ENCODE assay signal across 8 cellular contexts in the genomic region with DNA sequence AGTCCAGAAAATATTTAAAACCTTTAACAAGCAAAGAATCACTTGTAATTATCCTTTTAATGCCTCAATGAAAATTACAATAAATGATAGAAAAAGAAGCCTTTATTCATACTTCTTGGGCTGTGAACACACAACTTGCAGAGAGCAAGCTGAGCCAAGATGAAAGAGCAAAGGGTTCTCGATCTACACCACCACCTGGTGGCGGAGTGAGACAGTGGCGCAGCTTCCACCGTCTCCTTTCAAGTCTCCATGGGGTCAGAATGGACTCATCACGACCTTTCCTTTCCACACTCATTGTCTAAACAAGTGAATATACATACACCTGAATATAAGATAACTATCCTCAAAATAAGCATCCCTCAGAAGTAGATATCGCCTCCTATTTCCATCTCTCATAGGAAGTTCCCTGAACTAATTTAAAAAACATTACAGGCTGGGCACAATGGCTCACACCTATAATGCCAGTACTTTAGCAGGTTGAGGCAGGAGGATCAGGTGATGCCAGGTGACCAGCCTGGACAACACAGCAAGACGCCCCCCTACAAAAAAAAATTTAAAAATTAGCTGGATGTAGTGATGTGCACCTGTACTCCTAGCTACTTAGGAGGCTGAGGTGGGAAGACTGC. TPM values are rescaled to one million over a fixed set of nuclear protein-coding genes. Genes with fewer than 3 reads are reported as not detected.
DNase-seq lines count a peak whose midpoint lies in the region; ATAC-seq and TF ChIP-seq lines count a peak whose summit lies in the region.

No MANE protein-coding gene starts in this region.

- H3K9me3 Mint-ChIP-seq in GM23338 (no peaks in the 10 kb centered on the region), endothelial cell (ENCODE audit: unreplicated experiment) (no peaks in the 10 kb centered on the region)
- H3K9me3 Mint-ChIP-seq in activated CD4-positive, alpha-beta memory T cell treated with anti-CD3 and anti-CD28 coated beads, Interleukin-2, amount 10 ng/mL, durations not matched to agents 7 days and 5 days, result no peaks in the 10 kb centered on the region

- 0 out of 2 replicates have a peak, but pooled peaks cover 5% of the 10 kb centered on the region for H4K20me1 ChIP-seq in GM23338 (replicated peaks; ENCODE audit: insufficient read depth)

- H3K9me3 ChIP-seq in stomach, result no peaks in the 10 kb centered on the region

- H3K9me2 ChIP-seq in GM23338 (ENCODE audit: insufficient read depth), result no peaks in the 10 kb centered on the region

- TF ChIP-seq CTCF in GM23338 (conservative IDR thresholded peaks at IDR 0.05; ENCODE audit: low read depth in 2 of 2) (peak; percentile 86 to 93), endothelial cell (IDR thresholded peaks at IDR 0.05; ENCODE audit: unreplicated experiment) (peak; percentile 74), stomach (IDR thresholded peaks at IDR 0.05) (peak in 5 of 7 experiments; percentile 56 to 81 (median 72))

- H3K4me1 Mint-ChIP-seq in GM23338, result peaks cover 29% of the 10 kb centered on the region
- no peaks in the 10 kb centered on the region for H3K4me1 Mint-ChIP-seq in activated CD4-positive, alpha-beta memory T cell treated with anti-CD3 and anti-CD28 coated beads, Interleukin-2, amount 10 ng/mL, durations not matched to agents 7 days and 5 days
- no peaks in the 10 kb centered on the region for H3K4me1 Mint-ChIP-seq in endothelial cell (ENCODE audit: unreplicated experiment)

- H3K27me3 ChIP-seq in GM23338 (ENCODE audit: insufficient read depth), result no peaks in the 10 kb centered on the region
- no peaks in the 10 kb centered on the region for H3K27me3 ChIP-seq in stomach

- intact Hi-C loops in stomach (cut with DNase I; ENCODE audit: low total_unique reads), result no loop called here

- H3K4me2 ChIP-seq in GM23338, result no peak overlapping the region

- POLR2A ChIA-PET in activated CD4-positive, alpha-beta memory T cell treated with anti-CD3 and anti-CD28 coated beads, Interleukin-2, amount 10 ng/mL, durations not matched to agents 7 days and 5 days (lab: Charles Lee), result no interaction called here

- peaks cover 6% of the 10 kb centered on the region; the same call in 2 of the 3 replicates for H3K36me3 Mint-ChIP-seq in GM23338 (ENCODE audit: low read depth)
- peaks cover 6% of the 10 kb centered on the region for H3K36me3 Mint-ChIP-seq in activated CD4-positive, alpha-beta memory T cell treated with anti-CD3 and anti-CD28 coated beads, Interleukin-2, amount 10 ng/mL, durations not matched to agents 7 days and 5 days (ENCODE audit: low read depth)
- peaks cover 8% of the 10 kb centered on the region for H3K36me3 Mint-ChIP-seq in endothelial cell (ENCODE audit: low read depth, unreplicated experiment)

- no peak for TF ChIP-seq POLR2A in stomach (IDR thresholded peaks at IDR 0.05)

- DNase-seq in DMS114 treated with DMSO at 0.1 percent for 48 hours (lab: John Stamatoyannopoulos, UW; ENCODE audit: unreplicated experiment) (peak; percentile 70), GM23338 (ENCODE audit: low spot score) (peak; percentile 85), NCI-H446 (lab: John Stamatoyannopoulos, UW) (peak; percentile 1 to 61), endothelial cell (ENCODE audit: low spot score) (peak; percentile 68), midbrain (lab: John Stamatoyannopoulos, UW) (peak; percentile 79), stomach (peak; percentile 64), NCI-H1092 treated with DMSO at 0.1 percent for 48 hours (lab: John Stamatoyannopoulos, UW) (no peak)
- peak; percentile 52 for DNase-seq in activated CD4-positive, alpha-beta memory T cell treated with anti-CD3 and anti-CD28 coated beads, Interleukin-2, amount 10 ng/mL, durations not matched to agents 7 days and 5 days

- H3K79me2 ChIP-seq in GM23338 (replicated peaks; ENCODE audit: insufficient read depth), result peaks cover 6% of the 10 kb centered on the region

- H3K4me3 ChIP-seq in GM23338, result no peak overlapping the region
- H3K4me3 ChIP-seq in stomach, result no peak overlapping the region

- no peak for TF ChIP-seq EP300 in stomach (IDR thresholded peaks at IDR 0.05)

- no peak overlapping the region for H3K27ac Mint-ChIP-seq in GM23338
- no peak overlapping the region for H3K27ac Mint-ChIP-seq in activated CD4-positive, alpha-beta memory T cell treated with anti-CD3 and anti-CD28 coated beads, Interleukin-2, amount 10 ng/mL, durations not matched to agents 7 days and 5 days
- no peak overlapping the region for H3K27ac Mint-ChIP-seq in endothelial cell (ENCODE audit: unreplicated experiment)

- no peak overlapping the region for H3K4me3 Mint-ChIP-seq in GM23338
- no peak overlapping the region for H3K4me3 Mint-ChIP-seq in activated CD4-positive, alpha-beta memory T cell treated with anti-CD3 and anti-CD28 coated beads, Interleukin-2, amount 10 ng/mL, durations not matched to agents 7 days and 5 days
- no peak overlapping the region for H3K4me3 Mint-ChIP-seq in endothelial cell (ENCODE audit: unreplicated experiment)

- H3K27me3 Mint-ChIP-seq in GM23338 (ENCODE audit: insufficient read depth, low read depth, poor library complexity) (no peaks in the 10 kb centered on the region), endothelial cell (ENCODE audit: unreplicated experiment) (no peaks in the 10 kb centered on the region)
- no peaks in the 10 kb centered on the region for H3K27me3 Mint-ChIP-seq in activated CD4-positive, alpha-beta memory T cell treated with anti-CD3 and anti-CD28 coated beads, Interleukin-2, amount 10 ng/mL, durations not matched to agents 7 days and 5 days

- H3K4me1 ChIP-seq in GM23338 (ENCODE audit: insufficient read depth) (peaks cover 9% of the 10 kb centered on the region), stomach (no peaks in the 10 kb centered on the region)

- no peak overlapping the region for H2AFZ ChIP-seq in GM23338

- H3F3A ChIP-seq in GM23338 (replicated peaks; ENCODE audit: low read depth), result no peaks in the 10 kb centered on the region

- CTCF ChIA-PET in activated CD4-positive, alpha-beta memory T cell treated with anti-CD3 and anti-CD28 coated beads, Interleukin-2, amount 10 ng/mL, durations not matched to agents 7 days and 5 days (lab: Charles Lee), result interaction anchor here (0.6 to 4.2 kb wide), 9 partner anchors 9 to 938 kb away, joined by 3 to 52 read pairs (median 5); no protein-coding TSS in a partner anchor

- H3K27ac ChIP-seq in GM23338 (ENCODE audit: low read depth) (no peak overlapping the region), stomach (no peak overlapping the region)

- WGBS in stomach, 5 donors, result 27 to 42% (median 36%) methylated on average over 7 of the region's 7 CpGs

- H3K36me3 ChIP-seq in GM23338 (ENCODE audit: insufficient read depth) (no peaks in the 10 kb centered on the region), stomach (peaks cover 0 to 47% (median 31%) of the 10 kb centered on the region in 4 donors)

- peak; percentile 70 for ATAC-seq in GM23338

TF ChIP-seq in GM23338, 12 proteins besides CTCF, POLR2A, EP300 and RAD21 (continues in another document):
- no peak for TF ChIP-seq ZNF114 (CRISPR knock-in tag; IDR thresholded peaks at IDR 0.05)
- TF ChIP-seq ZNF331 (CRISPR knock-in tag; IDR thresholded peaks at IDR 0.05; ENCODE audit: low read depth), result no peak
- TF ChIP-seq, protein P1, sequence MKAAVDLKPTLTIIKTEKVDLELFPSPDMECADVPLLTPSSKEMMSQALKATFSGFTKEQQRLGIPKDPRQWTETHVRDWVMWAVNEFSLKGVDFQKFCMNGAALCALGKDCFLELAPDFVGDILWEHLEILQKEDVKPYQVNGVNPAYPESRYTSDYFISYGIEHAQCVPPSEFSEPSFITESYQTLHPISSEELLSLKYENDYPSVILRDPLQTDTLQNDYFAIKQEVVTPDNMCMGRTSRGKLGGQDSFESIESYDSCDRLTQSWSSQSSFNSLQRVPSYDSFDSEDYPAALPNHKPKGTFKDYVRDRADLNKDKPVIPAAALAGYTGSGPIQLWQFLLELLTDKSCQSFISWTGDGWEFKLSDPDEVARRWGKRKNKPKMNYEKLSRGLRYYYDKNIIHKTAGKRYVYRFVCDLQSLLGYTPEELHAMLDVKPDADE (IDR thresholded peaks at IDR 0.05), result no peak
- TF ChIP-seq STAT1 (IDR thresholded peaks at IDR 0.05; ENCODE audit: unreplicated experiment), result no peak
- TF ChIP-seq EZH2phosphoT487 (IDR thresholded peaks at IDR 0.05; ENCODE audit: unreplicated experiment), result no peak
- no peak for TF ChIP-seq NANOG (IDR thresholded peaks at IDR 0.05; ENCODE audit: borderline replicate concordance)
- TF ChIP-seq, protein P2, sequence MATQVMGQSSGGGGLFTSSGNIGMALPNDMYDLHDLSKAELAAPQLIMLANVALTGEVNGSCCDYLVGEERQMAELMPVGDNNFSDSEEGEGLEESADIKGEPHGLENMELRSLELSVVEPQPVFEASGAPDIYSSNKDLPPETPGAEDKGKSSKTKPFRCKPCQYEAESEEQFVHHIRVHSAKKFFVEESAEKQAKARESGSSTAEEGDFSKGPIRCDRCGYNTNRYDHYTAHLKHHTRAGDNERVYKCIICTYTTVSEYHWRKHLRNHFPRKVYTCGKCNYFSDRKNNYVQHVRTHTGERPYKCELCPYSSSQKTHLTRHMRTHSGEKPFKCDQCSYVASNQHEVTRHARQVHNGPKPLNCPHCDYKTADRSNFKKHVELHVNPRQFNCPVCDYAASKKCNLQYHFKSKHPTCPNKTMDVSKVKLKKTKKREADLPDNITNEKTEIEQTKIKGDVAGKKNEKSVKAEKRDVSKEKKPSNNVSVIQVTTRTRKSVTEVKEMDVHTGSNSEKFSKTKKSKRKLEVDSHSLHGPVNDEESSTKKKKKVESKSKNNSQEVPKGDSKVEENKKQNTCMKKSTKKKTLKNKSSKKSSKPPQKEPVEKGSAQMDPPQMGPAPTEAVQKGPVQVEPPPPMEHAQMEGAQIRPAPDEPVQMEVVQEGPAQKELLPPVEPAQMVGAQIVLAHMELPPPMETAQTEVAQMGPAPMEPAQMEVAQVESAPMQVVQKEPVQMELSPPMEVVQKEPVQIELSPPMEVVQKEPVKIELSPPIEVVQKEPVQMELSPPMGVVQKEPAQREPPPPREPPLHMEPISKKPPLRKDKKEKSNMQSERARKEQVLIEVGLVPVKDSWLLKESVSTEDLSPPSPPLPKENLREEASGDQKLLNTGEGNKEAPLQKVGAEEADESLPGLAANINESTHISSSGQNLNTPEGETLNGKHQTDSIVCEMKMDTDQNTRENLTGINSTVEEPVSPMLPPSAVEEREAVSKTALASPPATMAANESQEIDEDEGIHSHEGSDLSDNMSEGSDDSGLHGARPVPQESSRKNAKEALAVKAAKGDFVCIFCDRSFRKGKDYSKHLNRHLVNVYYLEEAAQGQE (IDR thresholded peaks at IDR 0.05; ENCODE audit: unreplicated experiment), result no peak
- TF ChIP-seq EZH2 (IDR thresholded peaks at IDR 0.05; ENCODE audit: low read depth, unreplicated experiment), result no peak
- TF ChIP-seq JUNB (IDR thresholded peaks at IDR 0.05; ENCODE audit: unreplicated experiment), result no peak
- no peak for TF ChIP-seq POLR2AphosphoS5 (IDR thresholded peaks at IDR 0.05; ENCODE audit: low read depth)

RNA-seq across cellular contexts. Expression of gene ATE1, which starts 40.7 kb away (rescaled TPM):
- total RNA-seq in GM23338 (2014; rRNA removed; shearing (Covaris generic)), result 24.5 and 26.1 TPM in 2 replicates
- polyA plus RNA-seq in GM23338 (2016; fragmentation: Nextera tagmentation; extraction: Ambion mirVana), result 17.4 and 20.4 TPM in 2 replicates
- 10 to 100 TPM; 22.1 to 22.9 TPM for total RNA-seq in activated CD4-positive, alpha-beta memory T cell treated with anti-CD3 and anti-CD28 coated beads, Interleukin-2, amount 10 ng/mL, durations not matched to agents 7 days and 5 days
- 36.0 TPM for total RNA-seq in endothelial cell (ENCODE audit: unreplicated experiment)
- total RNA-seq in stomach, result 10 to 100 TPM in 3 of 5 donors, 1 to 10 TPM in 2; 8.8 to 47.4 (median 17.0) TPM
- 1 to 10 TPM; 4.9 to 9.2 (median 6.9) TPM for polyA plus RNA-seq in stomach
